8 cellular contexts compared by ENCODE assay signal in genomic region chr17:82030470-82031302, GRCh38. TPM values are rescaled to one million over a fixed set of nuclear protein-coding genes. Genes with fewer than 3 reads are reported as not detected.
DNase-seq lines count a peak whose midpoint lies in the region; ATAC-seq and TF ChIP-seq lines count a peak whose summit lies in the region.

No MANE protein-coding gene starts in this region.

- H3K9me3 ChIP-seq in mucosa of rectum (ENCODE audit: control insufficient read depth in 2 of 2, low read length in 2 of 2) = no peaks in the 10 kb centered on the region

- H3K4me1 ChIP-seq in mucosa of rectum (ENCODE audit: control insufficient read depth in 2 of 2, insufficient read depth in 2 of 2, low read length in 2 of 2) = peaks cover 8 to 17% of the 10 kb centered on the region in 2 donors

- H3K27ac ChIP-seq in mucosa of rectum (ENCODE audit: low read depth in 2 of 2, low read length in 2 of 2) = peak overlapping the region; percentile 61 to 72

- peaks cover 2 to 4% of the 10 kb centered on the region in 2 donors for H3K36me3 ChIP-seq in mucosa of rectum (ENCODE audit: control insufficient read depth in 2 of 2, insufficient read depth in 2 of 2, low read length in 2 of 2)

- H3K4me3 ChIP-seq in epithelial cell of proximal tubule (ENCODE audit: low read depth, low read length) = peak overlapping the region; percentile 57
- H3K4me3 ChIP-seq in mucosa of rectum (ENCODE audit: low read length in 2 of 2) = peak overlapping the region; percentile 56 to 60

- DNase-seq in DMS53 treated with DMSO at 0.1 percent for 48 hours (lab: John Stamatoyannopoulos, UW; ENCODE audit: unreplicated experiment) (peak; percentile 82), NOMO-1 treated with dmso at 0.1 percent for 144 hours (lab: John Stamatoyannopoulos, UW; ENCODE audit: unreplicated experiment) (peak; percentile 68), activated T-cell treated with anti-CD3 and anti-CD28 coated beads for 4 hours (peak; percentile 75), epithelial cell of proximal tubule (ENCODE audit: low read depth) (peak; percentile 13)
- peak; percentile 62 to 67 for DNase-seq in stimulated activated CD8-positive, alpha-beta memory T cell treated with anti-CD3 and anti-CD28 coated beads, Interleukin-2, amount 100 ng/mL, for 1 hour (ENCODE audit: low read depth in 2 of 2)

- peak; percentile 43 for TF ChIP-seq CTCF in epithelial cell of proximal tubule (conservative IDR thresholded peaks at IDR 0.05; ENCODE audit: low read depth, low read length)

- peak; percentile 55 for ATAC-seq in HG03354 (IDR thresholded peaks at IDR 0.05; ENCODE audit: poor library complexity, severe bottlenecking, unreplicated experiment)
- no peak for ATAC-seq in GM18520 (IDR thresholded peaks at IDR 0.05; ENCODE audit: unreplicated experiment)

- H3K9ac ChIP-seq in mucosa of rectum (ENCODE audit: low read depth in 1 of 2, low read length in 2 of 2) = peak overlapping the region in 1 of 2 donors; percentile 40

- H3K27me3 ChIP-seq in mucosa of rectum (ENCODE audit: control insufficient read depth in 2 of 2, insufficient read depth in 2 of 2, low read length in 2 of 2) = no peaks in the 10 kb centered on the region

RNA-seq across cellular contexts. Expression of gene RAC3, which starts 0.8 kb away (rescaled TPM):
- 52.9 and 60.0 TPM in 2 replicates for total RNA-seq in epithelial cell of proximal tubule

RNA-seq across cellular contexts. Expression of gene DCXR, which starts 6.8 kb away (rescaled TPM):
- total RNA-seq in epithelial cell of proximal tubule = 85.4 and 93.1 TPM in 2 replicates

RNA-seq across cellular contexts. Expression of gene LRRC45, which starts 7.6 kb away (rescaled TPM):
- 44.5 and 44.6 TPM in 2 replicates for total RNA-seq in epithelial cell of proximal tubule

RNA-seq across cellular contexts. Expression of gene CENPX, which starts 8.0 kb away (rescaled TPM):
- 158 and 228 TPM in 2 replicates for total RNA-seq in epithelial cell of proximal tubule

RNA-seq across cellular contexts. Expression of gene RFNG, which starts 20.9 kb away (rescaled TPM):
- total RNA-seq in epithelial cell of proximal tubule = 35.8 and 38.8 TPM in 2 replicates

Comparison
In these comparisons a context has a peak if more than half of its experiments do, and no peak if none do; other contexts are left out.
1. DNase-seq: peak in every context shown above with its lines; median percentile 82 in DMS53 treated with DMSO at 0.1 percent for 48 hours; 75 in activated T-cell treated with anti-CD3 and anti-CD28 coated beads for 4 hours; 68 in NOMO-1 treated with dmso at 0.1 percent for 144 hours; 64 in stimulated activated CD8-positive, alpha-beta memory T cell treated with anti-CD3 and anti-CD28 coated beads, Interleukin-2, amount 100 ng/mL, for 1 hour; 13 in epithelial cell of proximal tubule.